In the genomic region with DNA sequence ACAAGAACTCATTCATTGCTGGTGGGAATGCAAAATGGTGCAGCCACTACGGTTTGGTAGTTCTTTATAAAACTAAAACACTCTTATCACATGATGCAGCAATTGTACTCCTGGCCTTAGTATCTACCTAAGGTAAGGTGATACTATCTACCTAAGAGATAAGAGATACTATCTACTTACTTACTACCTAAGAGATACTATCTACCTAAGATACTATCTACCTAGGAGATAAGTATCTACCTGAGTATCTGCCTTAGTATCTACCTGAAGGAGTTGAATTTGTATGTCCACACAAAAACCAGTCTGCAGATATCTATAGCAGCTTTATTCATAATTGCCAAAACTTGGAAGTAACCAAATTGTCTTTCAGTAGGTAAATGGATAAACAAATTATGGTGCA, we compare ENCODE assay signal across 1 cellular context.
A peak's percentile ranks its signal among the peaks of the same experiment; 100 is the strongest.
TF ChIP-seq lines count a peak whose summit lies in the region.

No MANE protein-coding gene starts in this region.

TF ChIP-seq in K562, 482 proteins besides CTCF, POLR2A, EP300 and RAD21 (continued from another document):
- TF ChIP-seq, protein P1, sequence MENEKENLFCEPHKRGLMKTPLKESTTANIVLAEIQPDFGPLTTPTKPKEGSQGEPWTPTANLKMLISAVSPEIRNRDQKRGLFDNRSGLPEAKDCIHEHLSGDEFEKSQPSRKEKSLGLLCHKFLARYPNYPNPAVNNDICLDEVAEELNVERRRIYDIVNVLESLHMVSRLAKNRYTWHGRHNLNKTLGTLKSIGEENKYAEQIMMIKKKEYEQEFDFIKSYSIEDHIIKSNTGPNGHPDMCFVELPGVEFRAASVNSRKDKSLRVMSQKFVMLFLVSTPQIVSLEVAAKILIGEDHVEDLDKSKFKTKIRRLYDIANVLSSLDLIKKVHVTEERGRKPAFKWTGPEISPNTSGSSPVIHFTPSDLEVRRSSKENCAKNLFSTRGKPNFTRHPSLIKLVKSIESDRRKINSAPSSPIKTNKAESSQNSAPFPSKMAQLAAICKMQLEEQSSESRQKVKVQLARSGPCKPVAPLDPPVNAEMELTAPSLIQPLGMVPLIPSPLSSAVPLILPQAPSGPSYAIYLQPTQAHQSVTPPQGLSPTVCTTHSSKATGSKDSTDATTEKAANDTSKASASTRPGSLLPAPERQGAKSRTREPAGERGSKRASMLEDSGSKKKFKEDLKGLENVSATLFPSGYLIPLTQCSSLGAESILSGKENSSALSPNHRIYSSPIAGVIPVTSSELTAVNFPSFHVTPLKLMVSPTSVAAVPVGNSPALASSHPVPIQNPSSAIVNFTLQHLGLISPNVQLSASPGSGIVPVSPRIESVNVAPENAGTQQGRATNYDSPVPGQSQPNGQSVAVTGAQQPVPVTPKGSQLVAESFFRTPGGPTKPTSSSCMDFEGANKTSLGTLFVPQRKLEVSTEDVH (IDR thresholded peaks at IDR 0.05; ENCODE audit: low read depth, partially characterized antibody), result no peak
- TF ChIP-seq HDAC8 (tag; IDR thresholded peaks at IDR 0.05), result no peak
- TF ChIP-seq SLC30A9 (CRISPR knock-in tag; IDR thresholded peaks at IDR 0.05), result no peak
- TF ChIP-seq EGR1 (conservative IDR thresholded peaks at IDR 0.05), result no peak
- no peak for TF ChIP-seq BHLHE40 (IDR thresholded peaks at IDR 0.05; ENCODE audit: low read length)
- no peak for TF ChIP-seq TOE1 (IDR thresholded peaks at IDR 0.05; ENCODE audit: borderline replicate concordance)
- no peak for TF ChIP-seq TOE1 (CRISPR knock-in tag; IDR thresholded peaks at IDR 0.05; ENCODE audit: borderline replicate concordance, low read depth)
- no peak for TF ChIP-seq STAG1 (CRISPR knock-in tag; IDR thresholded peaks at IDR 0.05; ENCODE audit: borderline replicate concordance)
- no peak for TF ChIP-seq MED1 (CRISPR knock-in tag; IDR thresholded peaks at IDR 0.05; ENCODE audit: borderline replicate concordance)
- TF ChIP-seq, protein P2, sequence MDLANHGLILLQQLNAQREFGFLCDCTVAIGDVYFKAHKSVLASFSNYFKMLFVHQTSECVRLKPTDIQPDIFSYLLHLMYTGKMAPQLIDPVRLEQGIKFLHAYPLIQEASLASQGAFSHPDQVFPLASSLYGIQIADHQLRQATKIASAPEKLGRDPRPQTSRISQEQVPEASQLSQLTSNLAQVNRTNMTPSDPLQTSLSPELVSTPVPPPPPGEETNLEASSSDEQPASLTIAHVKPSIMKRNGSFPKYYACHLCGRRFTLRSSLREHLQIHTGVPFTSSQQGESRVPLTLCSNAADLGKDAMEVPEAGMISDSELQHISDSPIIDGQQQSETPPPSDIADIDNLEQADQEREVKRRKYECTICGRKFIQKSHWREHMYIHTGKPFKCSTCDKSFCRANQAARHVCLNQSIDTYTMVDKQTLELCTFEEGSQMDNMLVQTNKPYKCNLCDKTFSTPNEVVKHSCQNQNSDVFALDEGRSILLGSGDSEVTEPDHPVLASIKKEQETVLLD (IDR thresholded peaks at IDR 0.05), result peak; percentile 37; the same call in 1 of the 2 replicates
- peak; percentile 97 for TF ChIP-seq ZEB2 (IDR thresholded peaks at IDR 0.05)
- TF ChIP-seq, protein P3, sequence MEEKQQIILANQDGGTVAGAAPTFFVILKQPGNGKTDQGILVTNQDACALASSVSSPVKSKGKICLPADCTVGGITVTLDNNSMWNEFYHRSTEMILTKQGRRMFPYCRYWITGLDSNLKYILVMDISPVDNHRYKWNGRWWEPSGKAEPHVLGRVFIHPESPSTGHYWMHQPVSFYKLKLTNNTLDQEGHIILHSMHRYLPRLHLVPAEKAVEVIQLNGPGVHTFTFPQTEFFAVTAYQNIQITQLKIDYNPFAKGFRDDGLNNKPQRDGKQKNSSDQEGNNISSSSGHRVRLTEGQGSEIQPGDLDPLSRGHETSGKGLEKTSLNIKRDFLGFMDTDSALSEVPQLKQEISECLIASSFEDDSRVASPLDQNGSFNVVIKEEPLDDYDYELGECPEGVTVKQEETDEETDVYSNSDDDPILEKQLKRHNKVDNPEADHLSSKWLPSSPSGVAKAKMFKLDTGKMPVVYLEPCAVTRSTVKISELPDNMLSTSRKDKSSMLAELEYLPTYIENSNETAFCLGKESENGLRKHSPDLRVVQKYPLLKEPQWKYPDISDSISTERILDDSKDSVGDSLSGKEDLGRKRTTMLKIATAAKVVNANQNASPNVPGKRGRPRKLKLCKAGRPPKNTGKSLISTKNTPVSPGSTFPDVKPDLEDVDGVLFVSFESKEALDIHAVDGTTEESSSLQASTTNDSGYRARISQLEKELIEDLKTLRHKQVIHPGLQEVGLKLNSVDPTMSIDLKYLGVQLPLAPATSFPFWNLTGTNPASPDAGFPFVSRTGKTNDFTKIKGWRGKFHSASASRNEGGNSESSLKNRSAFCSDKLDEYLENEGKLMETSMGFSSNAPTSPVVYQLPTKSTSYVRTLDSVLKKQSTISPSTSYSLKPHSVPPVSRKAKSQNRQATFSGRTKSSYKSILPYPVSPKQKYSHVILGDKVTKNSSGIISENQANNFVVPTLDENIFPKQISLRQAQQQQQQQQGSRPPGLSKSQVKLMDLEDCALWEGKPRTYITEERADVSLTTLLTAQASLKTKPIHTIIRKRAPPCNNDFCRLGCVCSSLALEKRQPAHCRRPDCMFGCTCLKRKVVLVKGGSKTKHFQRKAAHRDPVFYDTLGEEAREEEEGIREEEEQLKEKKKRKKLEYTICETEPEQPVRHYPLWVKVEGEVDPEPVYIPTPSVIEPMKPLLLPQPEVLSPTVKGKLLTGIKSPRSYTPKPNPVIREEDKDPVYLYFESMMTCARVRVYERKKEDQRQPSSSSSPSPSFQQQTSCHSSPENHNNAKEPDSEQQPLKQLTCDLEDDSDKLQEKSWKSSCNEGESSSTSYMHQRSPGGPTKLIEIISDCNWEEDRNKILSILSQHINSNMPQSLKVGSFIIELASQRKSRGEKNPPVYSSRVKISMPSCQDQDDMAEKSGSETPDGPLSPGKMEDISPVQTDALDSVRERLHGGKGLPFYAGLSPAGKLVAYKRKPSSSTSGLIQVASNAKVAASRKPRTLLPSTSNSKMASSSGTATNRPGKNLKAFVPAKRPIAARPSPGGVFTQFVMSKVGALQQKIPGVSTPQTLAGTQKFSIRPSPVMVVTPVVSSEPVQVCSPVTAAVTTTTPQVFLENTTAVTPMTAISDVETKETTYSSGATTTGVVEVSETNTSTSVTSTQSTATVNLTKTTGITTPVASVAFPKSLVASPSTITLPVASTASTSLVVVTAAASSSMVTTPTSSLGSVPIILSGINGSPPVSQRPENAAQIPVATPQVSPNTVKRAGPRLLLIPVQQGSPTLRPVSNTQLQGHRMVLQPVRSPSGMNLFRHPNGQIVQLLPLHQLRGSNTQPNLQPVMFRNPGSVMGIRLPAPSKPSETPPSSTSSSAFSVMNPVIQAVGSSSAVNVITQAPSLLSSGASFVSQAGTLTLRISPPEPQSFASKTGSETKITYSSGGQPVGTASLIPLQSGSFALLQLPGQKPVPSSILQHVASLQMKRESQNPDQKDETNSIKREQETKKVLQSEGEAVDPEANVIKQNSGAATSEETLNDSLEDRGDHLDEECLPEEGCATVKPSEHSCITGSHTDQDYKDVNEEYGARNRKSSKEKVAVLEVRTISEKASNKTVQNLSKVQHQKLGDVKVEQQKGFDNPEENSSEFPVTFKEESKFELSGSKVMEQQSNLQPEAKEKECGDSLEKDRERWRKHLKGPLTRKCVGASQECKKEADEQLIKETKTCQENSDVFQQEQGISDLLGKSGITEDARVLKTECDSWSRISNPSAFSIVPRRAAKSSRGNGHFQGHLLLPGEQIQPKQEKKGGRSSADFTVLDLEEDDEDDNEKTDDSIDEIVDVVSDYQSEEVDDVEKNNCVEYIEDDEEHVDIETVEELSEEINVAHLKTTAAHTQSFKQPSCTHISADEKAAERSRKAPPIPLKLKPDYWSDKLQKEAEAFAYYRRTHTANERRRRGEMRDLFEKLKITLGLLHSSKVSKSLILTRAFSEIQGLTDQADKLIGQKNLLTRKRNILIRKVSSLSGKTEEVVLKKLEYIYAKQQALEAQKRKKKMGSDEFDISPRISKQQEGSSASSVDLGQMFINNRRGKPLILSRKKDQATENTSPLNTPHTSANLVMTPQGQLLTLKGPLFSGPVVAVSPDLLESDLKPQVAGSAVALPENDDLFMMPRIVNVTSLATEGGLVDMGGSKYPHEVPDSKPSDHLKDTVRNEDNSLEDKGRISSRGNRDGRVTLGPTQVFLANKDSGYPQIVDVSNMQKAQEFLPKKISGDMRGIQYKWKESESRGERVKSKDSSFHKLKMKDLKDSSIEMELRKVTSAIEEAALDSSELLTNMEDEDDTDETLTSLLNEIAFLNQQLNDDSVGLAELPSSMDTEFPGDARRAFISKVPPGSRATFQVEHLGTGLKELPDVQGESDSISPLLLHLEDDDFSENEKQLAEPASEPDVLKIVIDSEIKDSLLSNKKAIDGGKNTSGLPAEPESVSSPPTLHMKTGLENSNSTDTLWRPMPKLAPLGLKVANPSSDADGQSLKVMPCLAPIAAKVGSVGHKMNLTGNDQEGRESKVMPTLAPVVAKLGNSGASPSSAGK (IDR thresholded peaks at IDR 0.05), result no peak
- no peak for TF ChIP-seq ZNF274 (IDR thresholded peaks at IDR 0.05; ENCODE audit: borderline replicate concordance, low read depth, low read length)
- TF ChIP-seq, protein P4, sequence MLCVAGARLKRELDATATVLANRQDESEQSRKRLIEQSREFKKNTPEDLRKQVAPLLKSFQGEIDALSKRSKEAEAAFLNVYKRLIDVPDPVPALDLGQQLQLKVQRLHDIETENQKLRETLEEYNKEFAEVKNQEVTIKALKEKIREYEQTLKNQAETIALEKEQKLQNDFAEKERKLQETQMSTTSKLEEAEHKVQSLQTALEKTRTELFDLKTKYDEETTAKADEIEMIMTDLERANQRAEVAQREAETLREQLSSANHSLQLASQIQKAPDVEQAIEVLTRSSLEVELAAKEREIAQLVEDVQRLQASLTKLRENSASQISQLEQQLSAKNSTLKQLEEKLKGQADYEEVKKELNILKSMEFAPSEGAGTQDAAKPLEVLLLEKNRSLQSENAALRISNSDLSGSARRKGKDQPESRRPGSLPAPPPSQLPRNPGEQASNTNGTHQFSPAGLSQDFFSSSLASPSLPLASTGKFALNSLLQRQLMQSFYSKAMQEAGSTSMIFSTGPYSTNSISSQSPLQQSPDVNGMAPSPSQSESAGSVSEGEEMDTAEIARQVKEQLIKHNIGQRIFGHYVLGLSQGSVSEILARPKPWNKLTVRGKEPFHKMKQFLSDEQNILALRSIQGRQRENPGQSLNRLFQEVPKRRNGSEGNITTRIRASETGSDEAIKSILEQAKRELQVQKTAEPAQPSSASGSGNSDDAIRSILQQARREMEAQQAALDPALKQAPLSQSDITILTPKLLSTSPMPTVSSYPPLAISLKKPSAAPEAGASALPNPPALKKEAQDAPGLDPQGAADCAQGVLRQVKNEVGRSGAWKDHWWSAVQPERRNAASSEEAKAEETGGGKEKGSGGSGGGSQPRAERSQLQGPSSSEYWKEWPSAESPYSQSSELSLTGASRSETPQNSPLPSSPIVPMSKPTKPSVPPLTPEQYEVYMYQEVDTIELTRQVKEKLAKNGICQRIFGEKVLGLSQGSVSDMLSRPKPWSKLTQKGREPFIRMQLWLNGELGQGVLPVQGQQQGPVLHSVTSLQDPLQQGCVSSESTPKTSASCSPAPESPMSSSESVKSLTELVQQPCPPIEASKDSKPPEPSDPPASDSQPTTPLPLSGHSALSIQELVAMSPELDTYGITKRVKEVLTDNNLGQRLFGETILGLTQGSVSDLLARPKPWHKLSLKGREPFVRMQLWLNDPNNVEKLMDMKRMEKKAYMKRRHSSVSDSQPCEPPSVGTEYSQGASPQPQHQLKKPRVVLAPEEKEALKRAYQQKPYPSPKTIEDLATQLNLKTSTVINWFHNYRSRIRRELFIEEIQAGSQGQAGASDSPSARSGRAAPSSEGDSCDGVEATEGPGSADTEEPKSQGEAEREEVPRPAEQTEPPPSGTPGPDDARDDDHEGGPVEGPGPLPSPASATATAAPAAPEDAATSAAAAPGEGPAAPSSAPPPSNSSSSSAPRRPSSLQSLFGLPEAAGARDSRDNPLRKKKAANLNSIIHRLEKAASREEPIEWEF (CRISPR knock-in tag; IDR thresholded peaks at IDR 0.05), result no peak
- no peak for TF ChIP-seq ZNF347 (CRISPR knock-in tag; IDR thresholded peaks at IDR 0.05; ENCODE audit: low read depth)
- TF ChIP-seq KAT2B (IDR thresholded peaks at IDR 0.05; ENCODE audit: low read depth, low read length), result no peak
- peak; percentile 63; the same call in 1 of the 2 replicates for TF ChIP-seq MTA1 (IDR thresholded peaks at IDR 0.05; ENCODE audit: borderline replicate concordance)
- TF ChIP-seq GATAD2B (IDR thresholded peaks at IDR 0.05; ENCODE audit: borderline replicate concordance), result peak; percentile 66; the same call in 1 of the 2 replicates
- no peak for TF ChIP-seq HDGF (IDR thresholded peaks at IDR 0.05)
- TF ChIP-seq, protein P5, sequence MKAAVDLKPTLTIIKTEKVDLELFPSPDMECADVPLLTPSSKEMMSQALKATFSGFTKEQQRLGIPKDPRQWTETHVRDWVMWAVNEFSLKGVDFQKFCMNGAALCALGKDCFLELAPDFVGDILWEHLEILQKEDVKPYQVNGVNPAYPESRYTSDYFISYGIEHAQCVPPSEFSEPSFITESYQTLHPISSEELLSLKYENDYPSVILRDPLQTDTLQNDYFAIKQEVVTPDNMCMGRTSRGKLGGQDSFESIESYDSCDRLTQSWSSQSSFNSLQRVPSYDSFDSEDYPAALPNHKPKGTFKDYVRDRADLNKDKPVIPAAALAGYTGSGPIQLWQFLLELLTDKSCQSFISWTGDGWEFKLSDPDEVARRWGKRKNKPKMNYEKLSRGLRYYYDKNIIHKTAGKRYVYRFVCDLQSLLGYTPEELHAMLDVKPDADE (conservative IDR thresholded peaks at IDR 0.05; ENCODE audit: control insufficient read depth, low read depth, low read length), result no peak
TF ChIP-seq in K562: peak in this region for 4.
